ENCODE assay signal across 1 cellular context in the genomic region with DNA sequence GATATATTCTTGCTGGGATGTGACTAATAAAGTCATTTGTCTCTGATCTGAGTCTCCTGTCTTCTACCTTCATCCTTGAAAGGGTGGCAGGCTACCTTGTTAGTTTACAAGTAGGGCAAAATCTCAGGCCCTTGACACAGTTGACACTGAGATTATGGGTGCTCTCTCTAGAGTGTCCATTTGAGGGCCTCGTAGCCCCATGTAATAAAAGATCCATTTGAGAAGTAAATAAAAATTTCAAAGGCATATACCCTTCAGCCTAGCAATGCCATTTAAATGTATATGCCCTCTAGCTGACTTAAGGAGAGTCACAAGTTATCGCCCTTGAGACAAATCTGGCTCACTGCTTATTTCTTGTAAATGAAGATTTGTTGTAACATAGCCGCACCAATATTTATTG.
TF ChIP-seq lines count a peak whose summit lies in the region.

No MANE protein-coding gene starts in this region.

TF ChIP-seq in SK-N-SH treated with all-trans-retinoic acid at 6 μM for 48 hours, 23 proteins besides CTCF, POLR2A, EP300 and RAD21 (continued from another document):
- TF ChIP-seq, protein P1, sequence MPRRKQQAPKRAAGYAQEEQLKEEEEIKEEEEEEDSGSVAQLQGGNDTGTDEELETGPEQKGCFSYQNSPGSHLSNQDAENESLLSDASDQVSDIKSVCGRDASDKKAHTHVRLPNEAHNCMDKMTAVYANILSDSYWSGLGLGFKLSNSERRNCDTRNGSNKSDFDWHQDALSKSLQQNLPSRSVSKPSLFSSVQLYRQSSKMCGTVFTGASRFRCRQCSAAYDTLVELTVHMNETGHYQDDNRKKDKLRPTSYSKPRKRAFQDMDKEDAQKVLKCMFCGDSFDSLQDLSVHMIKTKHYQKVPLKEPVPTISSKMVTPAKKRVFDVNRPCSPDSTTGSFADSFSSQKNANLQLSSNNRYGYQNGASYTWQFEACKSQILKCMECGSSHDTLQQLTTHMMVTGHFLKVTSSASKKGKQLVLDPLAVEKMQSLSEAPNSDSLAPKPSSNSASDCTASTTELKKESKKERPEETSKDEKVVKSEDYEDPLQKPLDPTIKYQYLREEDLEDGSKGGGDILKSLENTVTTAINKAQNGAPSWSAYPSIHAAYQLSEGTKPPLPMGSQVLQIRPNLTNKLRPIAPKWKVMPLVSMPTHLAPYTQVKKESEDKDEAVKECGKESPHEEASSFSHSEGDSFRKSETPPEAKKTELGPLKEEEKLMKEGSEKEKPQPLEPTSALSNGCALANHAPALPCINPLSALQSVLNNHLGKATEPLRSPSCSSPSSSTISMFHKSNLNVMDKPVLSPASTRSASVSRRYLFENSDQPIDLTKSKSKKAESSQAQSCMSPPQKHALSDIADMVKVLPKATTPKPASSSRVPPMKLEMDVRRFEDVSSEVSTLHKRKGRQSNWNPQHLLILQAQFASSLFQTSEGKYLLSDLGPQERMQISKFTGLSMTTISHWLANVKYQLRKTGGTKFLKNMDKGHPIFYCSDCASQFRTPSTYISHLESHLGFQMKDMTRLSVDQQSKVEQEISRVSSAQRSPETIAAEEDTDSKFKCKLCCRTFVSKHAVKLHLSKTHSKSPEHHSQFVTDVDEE (CRISPR knock-in tag; IDR thresholded peaks at IDR 0.05) = no peak
- TF ChIP-seq ZC3H10 (CRISPR knock-in tag; IDR thresholded peaks at IDR 0.05) (no peak), TCF4 (CRISPR knock-in tag; IDR thresholded peaks at IDR 0.05; ENCODE audit: borderline replicate concordance) (no peak), OSR1 (CRISPR knock-in tag; IDR thresholded peaks at IDR 0.05) (no peak), ZNF565 (CRISPR knock-in tag; conservative IDR thresholded peaks at IDR 0.05; ENCODE audit: low read depth) (no peak), ARNTL (CRISPR knock-in tag; IDR thresholded peaks at IDR 0.05; ENCODE audit: borderline replicate concordance, low read depth) (no peak), RARB (CRISPR knock-in tag; IDR thresholded peaks at IDR 0.05) (no peak), PPARA (CRISPR knock-in tag; IDR thresholded peaks at IDR 0.05; ENCODE audit: borderline replicate concordance) (no peak)
- TF ChIP-seq, protein P2, sequence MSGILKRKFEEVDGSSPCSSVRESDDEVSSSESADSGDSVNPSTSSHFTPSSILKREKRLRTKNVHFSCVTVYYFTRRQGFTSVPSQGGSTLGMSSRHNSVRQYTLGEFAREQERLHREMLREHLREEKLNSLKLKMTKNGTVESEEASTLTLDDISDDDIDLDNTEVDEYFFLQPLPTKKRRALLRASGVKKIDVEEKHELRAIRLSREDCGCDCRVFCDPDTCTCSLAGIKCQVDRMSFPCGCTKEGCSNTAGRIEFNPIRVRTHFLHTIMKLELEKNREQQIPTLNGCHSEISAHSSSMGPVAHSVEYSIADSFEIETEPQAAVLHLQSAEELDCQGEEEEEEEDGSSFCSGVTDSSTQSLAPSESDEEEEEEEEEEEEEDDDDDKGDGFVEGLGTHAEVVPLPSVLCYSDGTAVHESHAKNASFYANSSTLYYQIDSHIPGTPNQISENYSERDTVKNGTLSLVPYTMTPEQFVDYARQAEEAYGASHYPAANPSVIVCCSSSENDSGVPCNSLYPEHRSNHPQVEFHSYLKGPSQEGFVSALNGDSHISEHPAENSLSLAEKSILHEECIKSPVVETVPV (CRISPR knock-in tag; IDR thresholded peaks at IDR 0.05) = no peak
- TF ChIP-seq, protein P3, sequence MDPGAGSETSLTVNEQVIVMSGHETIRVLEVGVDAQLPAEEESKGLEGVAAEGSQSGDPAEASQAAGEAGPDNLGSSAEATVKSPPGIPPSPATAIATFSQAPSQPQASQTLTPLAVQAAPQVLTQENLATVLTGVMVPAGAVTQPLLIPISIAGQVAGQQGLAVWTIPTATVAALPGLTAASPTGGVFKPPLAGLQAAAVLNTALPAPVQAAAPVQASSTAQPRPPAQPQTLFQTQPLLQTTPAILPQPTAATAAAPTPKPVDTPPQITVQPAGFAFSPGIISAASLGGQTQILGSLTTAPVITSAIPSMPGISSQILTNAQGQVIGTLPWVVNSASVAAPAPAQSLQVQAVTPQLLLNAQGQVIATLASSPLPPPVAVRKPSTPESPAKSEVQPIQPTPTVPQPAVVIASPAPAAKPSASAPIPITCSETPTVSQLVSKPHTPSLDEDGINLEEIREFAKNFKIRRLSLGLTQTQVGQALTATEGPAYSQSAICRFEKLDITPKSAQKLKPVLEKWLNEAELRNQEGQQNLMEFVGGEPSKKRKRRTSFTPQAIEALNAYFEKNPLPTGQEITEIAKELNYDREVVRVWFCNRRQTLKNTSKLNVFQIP (CRISPR knock-in tag; IDR thresholded peaks at IDR 0.05; ENCODE audit: borderline replicate concordance, low read depth) = no peak
TF ChIP-seq in SK-N-SH treated with all-trans-retinoic acid at 6 μM for 48 hours: peak in this region for 0.
